23 cellular contexts compared by ENCODE assay signal in the genomic region with DNA sequence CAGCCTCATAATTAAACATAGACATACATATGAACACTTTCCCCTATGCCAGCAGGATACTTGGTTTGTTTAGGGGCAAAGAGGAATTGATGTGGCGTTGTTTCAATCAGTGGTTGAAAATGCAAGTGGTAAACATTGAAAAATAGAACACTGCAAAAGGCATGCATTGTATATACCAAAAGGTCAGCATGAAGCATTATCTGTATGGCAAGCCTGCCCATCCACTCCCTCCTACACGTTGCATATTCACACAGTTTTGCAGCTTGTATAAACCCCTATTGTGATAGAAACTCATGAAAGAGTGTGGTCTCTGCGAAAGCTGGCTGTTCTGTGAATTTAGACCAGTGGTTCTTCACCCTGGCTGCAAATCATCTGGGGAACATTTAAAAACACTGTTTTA. TPM values are rescaled to one million over a fixed set of nuclear protein-coding genes. Genes with fewer than 3 reads are reported as not detected.
DNase-seq lines count a peak whose midpoint lies in the region; ATAC-seq and TF ChIP-seq lines count a peak whose summit lies in the region.
"Had no signal": no experiment of that assay in that cellular context is flagged by ENCODE, and none has a peak within 500 bp of the region (broad histone marks: within the 10 kb centered on the region; RNA-seq: fewer than 3 reads in every experiment).

No MANE protein-coding gene starts in this region.

- TF ChIP-seq CTCF in left ventricle myocardium inferior (IDR thresholded peaks at IDR 0.05; ENCODE audit: borderline replicate concordance) (no peak), brain microvascular endothelial cell (IDR thresholded peaks at IDR 0.05; ENCODE audit: low read depth, low read length, missing control alignments) (no peak), osteoblast (IDR thresholded peaks at IDR 0.05; ENCODE audit: extremely low read depth, low read depth, low read length) (no peak), vagina (IDR thresholded peaks at IDR 0.05) (no peak)

- no peak for DNase-seq in left ventricle myocardium inferior
- DNase-seq in Right ventricle myocardium inferior (ENCODE audit: missing footprints), result no peak
- DNase-seq in brain microvascular endothelial cell, result no peak
- DNase-seq in osteoblast (ENCODE audit: insufficient read length, low spot score, missing footprints), result no peak
- DNase-seq in vagina (ENCODE audit: extremely low spot score in 2 of 2), result no peak
- no peak for DNase-seq in middle frontal gyrus (ENCODE audit: extremely low spot score, low spot score)
- no peak for DNase-seq in stimulated activated naive B cell treated with anti-CD40 and anti-IgM and Interleukin-4, amounts not matched to agents 10 μg/mL and 1 μg/mL and 100 μg/mL, for 72 hours
- DNase-seq: activated CD4-positive, alpha-beta T cell treated with anti-CD3 and anti-CD28 coated beads, Interleukin-2, amount 50 U/mL, for 48 hours; activated naive CD8-positive, alpha-beta T cell treated with anti-CD3 and anti-CD28 coated beads, Interleukin-2, amount 10 ng/mL, durations not matched to agents 7 days and 5 days; colonic mucosa; COR-L47; DMS79 treated with DMSO at 0.1 percent for 48 hours; NCI-H1092; NCI-H187 treated with DMSO at 0.1 percent for 48 hours; NCI-H82; OCI-M1; stimulated activated CD4-positive, alpha-beta T cell treated with anti-CD3 and anti-CD28 coated beads, Interleukin-1b, Interleukin-23, amount 100 ng/mL, for 48 hours had no signal

- H3K36me3 Mint-ChIP-seq in stimulated activated naive B cell treated with anti-CD40 and anti-IgM and Interleukin-4, amounts not matched to agents 10 μg/mL and 1 μg/mL and 100 μg/mL, for 72 hours, result peaks cover 4 to 5% of the 10 kb centered on the region in 2 donors
- H3K36me3 Mint-ChIP-seq: activated naive CD8-positive, alpha-beta T cell treated with anti-CD3 and anti-CD28 coated beads, Interleukin-2, amount 10 ng/mL, durations not matched to agents 7 days and 5 days; natural killer cell treated with Interleukin-12 subunit alpha and Interleukin-12 subunit beta and Interleukin-15 and Interleukin-18, amount 100 ng/mL, for 72 hours; stimulated activated effector memory CD8-positive, alpha-beta T cell treated with anti-CD3 and anti-CD28 coated beads, Interleukin-12 subunit alpha, Interleukin-12 subunit beta, amount 100 ng/mL, for 72 hours had no signal

- in situ Hi-C loops in brain microvascular endothelial cell (cut with HindIII; ENCODE audit: low pct_ligation_motif_present, low sequenced_read_pairs), result no loop called here

- peaks cover 4 to 5% of the 10 kb centered on the region in 2 donors for H3K9me3 Mint-ChIP-seq in stimulated activated naive B cell treated with anti-CD40 and anti-IgM and Interleukin-4, amounts not matched to agents 10 μg/mL and 1 μg/mL and 100 μg/mL, for 72 hours
- H3K9me3 Mint-ChIP-seq: natural killer cell treated with Interleukin-12 subunit alpha and Interleukin-12 subunit beta and Interleukin-15 and Interleukin-18, amount 100 ng/mL, for 72 hours; stimulated activated effector memory CD8-positive, alpha-beta T cell treated with anti-CD3 and anti-CD28 coated beads, Interleukin-12 subunit alpha, Interleukin-12 subunit beta, amount 100 ng/mL, for 72 hours had no signal

- H3K27me3 ChIP-seq in left ventricle myocardium inferior (ENCODE audit: low read depth), result no peaks in the 10 kb centered on the region
- no peaks in the 10 kb centered on the region for H3K27me3 ChIP-seq in brain microvascular endothelial cell (replicated peaks)
- H3K27me3 ChIP-seq in osteoblast (ENCODE audit: insufficient read depth, low read length), result no peaks in the 10 kb centered on the region
- no peaks in the 10 kb centered on the region for H3K27me3 ChIP-seq in vagina
- H3K27me3 ChIP-seq: BLaER1, colonic mucosa had no signal

- peaks cover 5 to 6% of the 10 kb centered on the region in 2 donors for H3K27me3 Mint-ChIP-seq in stimulated activated naive B cell treated with anti-CD40 and anti-IgM and Interleukin-4, amounts not matched to agents 10 μg/mL and 1 μg/mL and 100 μg/mL, for 72 hours

- H3K4me3 ChIP-seq in left ventricle myocardium inferior, result no peak overlapping the region
- H3K4me3 ChIP-seq in brain microvascular endothelial cell (ENCODE audit: low read depth, low read length), result no peak overlapping the region
- H3K4me3 ChIP-seq in osteoblast (ENCODE audit: insufficient read depth, low read length), result no peak overlapping the region
- no peak overlapping the region for H3K4me3 ChIP-seq in vagina
- H3K4me3 ChIP-seq: BLaER1, colonic mucosa had no signal

- H3K4me1 Mint-ChIP-seq in stimulated activated naive B cell treated with anti-CD40 and anti-IgM and Interleukin-4, amounts not matched to agents 10 μg/mL and 1 μg/mL and 100 μg/mL, for 72 hours, result no peaks in the 10 kb centered on the region
- H3K4me1 Mint-ChIP-seq: activated naive CD8-positive, alpha-beta T cell treated with anti-CD3 and anti-CD28 coated beads, Interleukin-2, amount 10 ng/mL, durations not matched to agents 7 days and 5 days; stimulated activated effector memory CD8-positive, alpha-beta T cell treated with anti-CD3 and anti-CD28 coated beads, Interleukin-12 subunit alpha, Interleukin-12 subunit beta, amount 100 ng/mL, for 72 hours had no signal

- TF ChIP-seq POLR2A in vagina (IDR thresholded peaks at IDR 0.05), result no peak

- no peak for ATAC-seq in Right ventricle myocardium inferior
- ATAC-seq in stimulated activated naive B cell treated with anti-CD40 and anti-IgM and Interleukin-4, amounts not matched to agents 10 μg/mL and 1 μg/mL and 100 μg/mL, for 72 hours (replicated peaks), result no peak
- no peak for ATAC-seq in GM21390 (IDR thresholded peaks at IDR 0.05; ENCODE audit: unreplicated experiment)
- ATAC-seq: natural killer cell treated with Interleukin-12 subunit alpha and Interleukin-12 subunit beta and Interleukin-15 and Interleukin-18, amount 100 ng/mL, for 72 hours; stimulated activated effector memory CD8-positive, alpha-beta T cell treated with anti-CD3 and anti-CD28 coated beads, Interleukin-12 subunit alpha, Interleukin-12 subunit beta, amount 100 ng/mL, for 72 hours had no signal

- H4K20me1 ChIP-seq in osteoblast (ENCODE audit: insufficient read depth, low read length), result peaks cover 3% of the 10 kb centered on the region
- H4K20me1 ChIP-seq: BLaER1 had no signal

- no peaks in the 10 kb centered on the region for H3K9me3 ChIP-seq in left ventricle myocardium inferior (replicated peaks)
- no peaks in the 10 kb centered on the region for H3K9me3 ChIP-seq in osteoblast (ENCODE audit: low read depth, low read length)
- H3K9me3 ChIP-seq in vagina, result no peaks in the 10 kb centered on the region
- H3K9me3 ChIP-seq: colonic mucosa had no signal

- H3K4me1 ChIP-seq in left ventricle myocardium inferior (peaks cover 100% of the 10 kb centered on the region), osteoblast (ENCODE audit: insufficient read depth, low read length) (peaks cover 52% of the 10 kb centered on the region), vagina (peaks cover 79% of the 10 kb centered on the region)
- H3K4me1 ChIP-seq: BLaER1, colonic mucosa had no signal

- no peak overlapping the region for H2AFZ ChIP-seq in osteoblast (ENCODE audit: low read length)

- H3K79me2 ChIP-seq in osteoblast (ENCODE audit: insufficient read depth, low read length), result peaks cover 95% of the 10 kb centered on the region

- H3K4me3 Mint-ChIP-seq in stimulated activated naive B cell treated with anti-CD40 and anti-IgM and Interleukin-4, amounts not matched to agents 10 μg/mL and 1 μg/mL and 100 μg/mL, for 72 hours, result no peak overlapping the region
- H3K4me3 Mint-ChIP-seq: activated naive CD8-positive, alpha-beta T cell treated with anti-CD3 and anti-CD28 coated beads, Interleukin-2, amount 10 ng/mL, durations not matched to agents 7 days and 5 days; mesothelial cell of epicardium; natural killer cell treated with Interleukin-12 subunit alpha and Interleukin-12 subunit beta and Interleukin-15 and Interleukin-18, amount 100 ng/mL, for 72 hours; stimulated activated effector memory CD8-positive, alpha-beta T cell treated with anti-CD3 and anti-CD28 coated beads, Interleukin-12 subunit alpha, Interleukin-12 subunit beta, amount 100 ng/mL, for 72 hours had no signal

- peaks cover 32% of the 10 kb centered on the region for H3K36me3 ChIP-seq in left ventricle myocardium inferior
- H3K36me3 ChIP-seq in brain microvascular endothelial cell (replicated peaks), result peaks cover 44% of the 10 kb centered on the region
- H3K36me3 ChIP-seq in osteoblast (ENCODE audit: insufficient read depth, low read length), result peaks cover 80% of the 10 kb centered on the region
- peaks cover 0 to 14% of the 10 kb centered on the region in 2 donors for H3K36me3 ChIP-seq in vagina
- H3K36me3 ChIP-seq: BLaER1, colonic mucosa had no signal

- no peak overlapping the region for H3K27ac Mint-ChIP-seq in stimulated activated naive B cell treated with anti-CD40 and anti-IgM and Interleukin-4, amounts not matched to agents 10 μg/mL and 1 μg/mL and 100 μg/mL, for 72 hours
- H3K27ac Mint-ChIP-seq: activated naive CD8-positive, alpha-beta T cell treated with anti-CD3 and anti-CD28 coated beads, Interleukin-2, amount 10 ng/mL, durations not matched to agents 7 days and 5 days; mesothelial cell of epicardium; natural killer cell treated with Interleukin-12 subunit alpha and Interleukin-12 subunit beta and Interleukin-15 and Interleukin-18, amount 100 ng/mL, for 72 hours; stimulated activated effector memory CD8-positive, alpha-beta T cell treated with anti-CD3 and anti-CD28 coated beads, Interleukin-12 subunit alpha, Interleukin-12 subunit beta, amount 100 ng/mL, for 72 hours had no signal

- no peak overlapping the region for H3K4me2 ChIP-seq in osteoblast (ENCODE audit: insufficient read depth, low read length)
- H3K4me2 ChIP-seq: BLaER1 had no signal

- H3K27ac ChIP-seq in left ventricle myocardium inferior (replicated peaks) (peak overlapping the region; percentile 84), brain microvascular endothelial cell (peak overlapping the region; percentile 71), osteoblast (ENCODE audit: low read depth, low read length) (peak overlapping the region; percentile 86), vagina (peak overlapping the region; percentile 38)
- H3K27ac ChIP-seq: BLaER1, colonic mucosa had no signal

- intact Hi-C loops in left ventricle myocardium inferior (cut with micrococcal nuclease), result no loop called here
- intact Hi-C loops in Right ventricle myocardium inferior (cut with DNase I), result no loop called here
- intact Hi-C loops in vagina (cut with DNase I), result no loop called here

RNA-seq across cellular contexts. Expression of gene CAV1, which starts 17.1 kb away (rescaled TPM):
- total RNA-seq in left ventricle myocardium inferior (266 TPM), Right ventricle myocardium inferior (387 TPM), osteoblast (291 and 337 TPM in 2 replicates), vagina (162 TPM)
- total RNA-seq: natural killer cell treated with Interleukin-12 subunit alpha and Interleukin-12 subunit beta and Interleukin-15 and Interleukin-18, amount 100 ng/mL, for 72 hours; T-helper 2 cell treated with Interferon-gamma antibody and Interleukin-4, amounts not matched to agents 100 ng/mL and 5 ng/mL, for 36 hours had no signal

RNA-seq across cellular contexts. Expression of gene CAV2, which starts 42.4 kb away (rescaled TPM):
- total RNA-seq in left ventricle myocardium inferior (196 TPM), Right ventricle myocardium inferior (239 TPM), osteoblast (62.8 and 67.3 TPM in 2 replicates), vagina (42.5 TPM)
- total RNA-seq: activated naive CD8-positive, alpha-beta T cell treated with anti-CD3 and anti-CD28 coated beads, Interleukin-2, amount 10 ng/mL, durations not matched to agents 7 days and 5 days; natural killer cell treated with Interleukin-12 subunit alpha and Interleukin-12 subunit beta and Interleukin-15 and Interleukin-18, amount 100 ng/mL, for 72 hours; T-helper 2 cell treated with Interferon-gamma antibody and Interleukin-4, amounts not matched to agents 100 ng/mL and 5 ng/mL, for 36 hours had no signal
